In genomic region chr3:152269423-152270144, GRCh38 we compare ENCODE assay signal across 8 cellular contexts. TPM values are rescaled to one million over a fixed set of nuclear protein-coding genes. Genes with fewer than 3 reads are reported as not detected.
DNase-seq lines count a peak whose midpoint lies in the region; ATAC-seq and TF ChIP-seq lines count a peak whose summit lies in the region.

No MANE protein-coding gene starts in this region.

- peak; percentile 85 for DNase-seq in Caki2 (ENCODE audit: low read depth)
- peak; percentile 77 for DNase-seq in PC-3
- DNase-seq in ascending aorta (ENCODE audit: low spot score in 2 of 2), result peak; percentile 22 to 90
- peak; percentile 40 to 59 (median 45) for DNase-seq in right cardiac atrium
- DNase-seq in pulmonary artery endothelial cell (ENCODE audit: low read depth, low spot score), result peak; percentile 45
- no peak for DNase-seq in NK-92 treated with Interleukin-12 subunit alpha and Interleukin-12 subunit beta, amount 100 ng/mL, for 24 hours (lab: John Stamatoyannopoulos, UW)

- peak overlapping the region; percentile 88 for H2AFZ ChIP-seq in PC-3 (ENCODE audit: low read length)

- H3K36me3 ChIP-seq in HUES48 (ENCODE audit: control insufficient read depth, insufficient read depth, low read length) (no peaks in the 10 kb centered on the region), PC-3 (ENCODE audit: low read depth, low read length) (no peaks in the 10 kb centered on the region), ascending aorta (no peaks in the 10 kb centered on the region)

- in situ Hi-C loops in Caki2 (cut with HindIII; ENCODE audit: low pct_unique_long_range_greater_than_20kb, low sequenced_read_pairs), result no loop called here

- H3K27ac ChIP-seq in HUES48 (ENCODE audit: low read depth, low read length), result peak overlapping the region; percentile 85
- peak overlapping the region; percentile 94 for H3K27ac ChIP-seq in PC-3 (ENCODE audit: low read length)
- H3K27ac ChIP-seq in ascending aorta, result peak overlapping the region; percentile 94 to 99
- H3K27ac ChIP-seq in right cardiac atrium (ENCODE audit: low read length), result peak overlapping the region; percentile 100

- H3K79me2 ChIP-seq in PC-3 (ENCODE audit: low read length), result peaks cover 74% of the 10 kb centered on the region

- H3K4me1 ChIP-seq in HUES48 (ENCODE audit: control insufficient read depth, insufficient read depth, low read length), result peaks cover 24% of the 10 kb centered on the region
- peaks cover 48% of the 10 kb centered on the region for H3K4me1 ChIP-seq in PC-3 (ENCODE audit: insufficient read depth, low read length)
- peaks cover 0 to 17% of the 10 kb centered on the region in 2 donors for H3K4me1 ChIP-seq in ascending aorta
- H3K4me1 ChIP-seq in right cardiac atrium (ENCODE audit: control insufficient read depth, insufficient read depth, low read length), result peaks cover 7% of the 10 kb centered on the region

- POLR2A ChIA-PET in PC-3 (lab: Charles Lee; ENCODE audit: unreplicated experiment), result interaction anchor here (0.5 to 1.7 kb wide), 10 partner anchors 46 to 459 kb away, joined by 3 to 33 read pairs (median 4); no protein-coding TSS in a partner anchor

- H4K20me1 ChIP-seq in PC-3 (ENCODE audit: low read length), result peaks cover 40% of the 10 kb centered on the region

- intact Hi-C loops in PC-3 (cut with micrococcal nuclease) (loop anchor here (1.0 to 5.0 kb wide), 11 partner anchors 37 to 342 kb away; no protein-coding TSS in a partner anchor), ascending aorta (cut with DNase I) (loop anchor here (2.0 to 5.0 kb wide), 5 partner anchors 31 to 242 kb away; no protein-coding TSS in a partner anchor), right cardiac atrium (cut with DNase I) (loop anchor here in 3 of 4 donors (10.0 kb wide), 3 partner anchors 55 to 175 kb away; no protein-coding TSS in a partner anchor)

- CTCF ChIA-PET in PC-3 (lab: Charles Lee), result interaction anchor here (0.7 to 1.0 kb wide), 2 partner anchors 110 to 240 kb away, joined by 4 to 18 read pairs; no protein-coding TSS in a partner anchor

- H3K9me3 ChIP-seq in HUES48 (ENCODE audit: control insufficient read depth, insufficient read depth, low read length) (no peaks in the 10 kb centered on the region), PC-3 (ENCODE audit: low read length) (no peaks in the 10 kb centered on the region), ascending aorta (no peaks in the 10 kb centered on the region), right cardiac atrium (ENCODE audit: control insufficient read depth, low read length) (no peaks in the 10 kb centered on the region)

- TSS peak; percentile 52 for BruUV-seq in PC-3 (replicated peaks; lab: Mats Ljungman, UMichigan)

- no peaks in the 10 kb centered on the region for H3F3A ChIP-seq in PC-3 (ENCODE audit: low read length, unreplicated experiment)

- H3K4me3 ChIP-seq in HUES48 (ENCODE audit: low read depth, low read length) (peak overlapping the region; percentile 83), PC-3 (ENCODE audit: low read length) (peak overlapping the region; percentile 81), ascending aorta (peak overlapping the region; percentile 76 to 86), right cardiac atrium (ENCODE audit: low read length) (peak overlapping the region; percentile 70)

- H3K4me2 ChIP-seq in PC-3 (ENCODE audit: low read length), result peak overlapping the region; percentile 94

- H3K27me3 ChIP-seq in HUES48 (ENCODE audit: control insufficient read depth, insufficient read depth, low read length), result peaks cover 20% of the 10 kb centered on the region
- H3K27me3 ChIP-seq in PC-3 (ENCODE audit: low read length), result no peaks in the 10 kb centered on the region
- no peaks in the 10 kb centered on the region for H3K27me3 ChIP-seq in ascending aorta
- H3K27me3 ChIP-seq in right cardiac atrium (ENCODE audit: control insufficient read depth, insufficient read depth), result no peaks in the 10 kb centered on the region

- no peaks in the 10 kb centered on the region for H3K9me2 ChIP-seq in PC-3 (replicated peaks; ENCODE audit: low read length)

- no peak for TF ChIP-seq CTCF in PC-3 (conservative IDR thresholded peaks at IDR 0.05; ENCODE audit: low read depth, low read length)
- no peak for TF ChIP-seq CTCF in ascending aorta (IDR thresholded peaks at IDR 0.05)

- H3K9ac ChIP-seq in HUES48 (ENCODE audit: low read depth, low read length), result peak overlapping the region; percentile 86
- H3K9ac ChIP-seq in PC-3 (ENCODE audit: low read length), result peak overlapping the region; percentile 94

- under 1% methylated on average over 26 of the region's 26 CpGs for WGBS in right cardiac atrium

- ATAC-seq in GM21381 (IDR thresholded peaks at IDR 0.05; ENCODE audit: unreplicated experiment) (peak; percentile 12), PC-3 (peak; percentile 54), right cardiac atrium (peak; percentile 84 to 89)

RNA-seq across cellular contexts. Expression of gene MBNL1, which starts 0.9 kb away (rescaled TPM):
- 68.1 and 89.0 TPM in 2 replicates for total RNA-seq in Caki2 (2014; rRNA removed; shearing (Covaris generic); ENCODE audit: low replicate concordance)
- total RNA-seq in PC-3 (2014; rRNA removed), result 150 and 161 TPM in 2 replicates
- 350 TPM for total RNA-seq in ascending aorta
- 100 to 1,000 TPM; 142 to 160 (median 154) TPM for total RNA-seq in right cardiac atrium
- 52.7 TPM for polyA plus RNA-seq in right cardiac atrium
- total RNA-seq in pulmonary artery endothelial cell, result 361 and 452 TPM in 2 replicates

Comparison
In these comparisons a context has a peak if more than half of its experiments do, and no peak if none do; other contexts are left out.
1. ATAC-seq: peak in every context shown above with its lines; median percentile 86 in right cardiac atrium; 54 in PC-3; 12 in GM21381.